In genomic region chr11:93500759-93501158, GRCh38 we compare ENCODE assay signal across 29 cellular contexts.
"Had no signal": no experiment of that assay in that cellular context is flagged by ENCODE, and none has a peak within 500 bp of the region (broad histone marks: within the 10 kb centered on the region; RNA-seq: fewer than 3 reads in every experiment).

No MANE protein-coding gene starts in this region.

- DNase-seq: activated B cell treated with CpG ODN at 0.5 μM for 24 hours; activated CD4-positive, alpha-beta T cell treated with anti-CD3 and anti-CD28 coated beads for 36 hours; activated CD8-positive, alpha-beta memory T cell treated with anti-CD3 and anti-CD28 coated beads, Interleukin-2, amount 10 ng/mL, durations not matched to agents 7 days and 5 days; activated CD8-positive, alpha-beta T cell treated with anti-CD3 and anti-CD28 coated beads, Interleukin-2, amount 10 ng/mL, durations not matched to agents 7 days and 5 days; activated effector memory CD4-positive, alpha-beta T cell treated with Interleukin-2 at 50 U/mL for 16 hours; activated naive CD4-positive, alpha-beta T cell treated with Interleukin-2 at 50 U/mL for 16 hours; activated T-cell treated with anti-CD3 and anti-CD28 coated beads, Interleukin-2, amount 50 U/mL, for 48 hours; anterior cingulate cortex; cortex of kidney; effector memory CD8-positive, alpha-beta T cell; head of caudate nucleus; hippocampal formation; left cardiac atrium; midbrain; naive thymus-derived CD4-positive, alpha-beta T cell; occipital lobe; psoas muscle; stimulated activated CD4-positive, alpha-beta T cell treated with anti-CD3 and anti-CD28 coated beads, Interleukin-1b, Interleukin-23, amount 100 ng/mL, for 48 hours; stimulated activated CD4-positive, alpha-beta T cell treated with anti-CD3 and anti-CD28 coated beads, Interleukin-4, amount 100 ng/mL, for 4 hours; stimulated activated naive B cell treated with anti-CD40 and anti-IgM and Interleukin-4, amounts not matched to agents 10 μg/mL and 1 μg/mL and 100 μg/mL, for 72 hours; stomach; T-helper 2 cell; thyroid gland; upper lobe of left lung had no signal

- H3K27me3 Mint-ChIP-seq: activated B cell treated with CpG ODN at 0.5 μM for 24 hours; activated CD4-positive, alpha-beta T cell treated with anti-CD3 and anti-CD28 coated beads for 36 hours; activated CD8-positive, alpha-beta memory T cell treated with anti-CD3 and anti-CD28 coated beads, Interleukin-2, amount 10 ng/mL, durations not matched to agents 7 days and 5 days; activated naive CD8-positive, alpha-beta T cell; effector memory CD8-positive, alpha-beta T cell; naive thymus-derived CD4-positive, alpha-beta T cell; stimulated activated naive B cell treated with anti-CD40 and anti-IgM and Interleukin-4, amounts not matched to agents 10 μg/mL and 1 μg/mL and 100 μg/mL, for 72 hours had no signal

- H2AFZ ChIP-seq: parathyroid adenoma had no signal

- H3K4me1 Mint-ChIP-seq: activated B cell treated with CpG ODN at 0.5 μM for 24 hours; stimulated activated naive B cell treated with anti-CD40 and anti-IgM and Interleukin-4, amounts not matched to agents 10 μg/mL and 1 μg/mL and 100 μg/mL, for 72 hours had no signal

- H3K36me3 ChIP-seq: thyroid gland had no signal

- H3K4me1 ChIP-seq: parathyroid adenoma, psoas muscle, right atrium auricular region, upper lobe of left lung had no signal

- H3K27ac Mint-ChIP-seq: activated B cell treated with CpG ODN at 0.5 μM for 24 hours; activated CD4-positive, alpha-beta T cell treated with anti-CD3 and anti-CD28 coated beads for 36 hours; activated CD8-positive, alpha-beta memory T cell treated with anti-CD3 and anti-CD28 coated beads, Interleukin-2, amount 10 ng/mL, durations not matched to agents 7 days and 5 days; activated CD8-positive, alpha-beta T cell treated with anti-CD3 and anti-CD28 coated beads, Interleukin-2, amount 10 ng/mL, durations not matched to agents 7 days and 5 days; activated naive CD8-positive, alpha-beta T cell; effector memory CD8-positive, alpha-beta T cell; naive thymus-derived CD4-positive, alpha-beta T cell; stimulated activated naive B cell treated with anti-CD40 and anti-IgM and Interleukin-4, amounts not matched to agents 10 μg/mL and 1 μg/mL and 100 μg/mL, for 72 hours had no signal

- H3K36me3 Mint-ChIP-seq: activated naive CD8-positive, alpha-beta T cell; stimulated activated naive B cell treated with anti-CD40 and anti-IgM and Interleukin-4, amounts not matched to agents 10 μg/mL and 1 μg/mL and 100 μg/mL, for 72 hours had no signal

- H3K27me3 ChIP-seq: right atrium auricular region, stomach, thyroid gland, upper lobe of left lung had no signal

- H3K4me2 ChIP-seq: smooth muscle cell had no signal

- H3K27ac ChIP-seq: parathyroid adenoma, psoas muscle, right atrium auricular region, stomach, upper lobe of left lung had no signal

- H3K9me3 ChIP-seq: psoas muscle, right atrium auricular region, stomach, thyroid gland, upper lobe of left lung had no signal

- H3K4me3 Mint-ChIP-seq: activated B cell treated with CpG ODN at 0.5 μM for 24 hours; activated CD4-positive, alpha-beta T cell treated with anti-CD3 and anti-CD28 coated beads for 36 hours; activated CD8-positive, alpha-beta memory T cell treated with anti-CD3 and anti-CD28 coated beads, Interleukin-2, amount 10 ng/mL, durations not matched to agents 7 days and 5 days; activated CD8-positive, alpha-beta T cell treated with anti-CD3 and anti-CD28 coated beads, Interleukin-2, amount 10 ng/mL, durations not matched to agents 7 days and 5 days; activated naive CD8-positive, alpha-beta T cell; effector memory CD8-positive, alpha-beta T cell; naive thymus-derived CD4-positive, alpha-beta T cell; neural crest cell; stimulated activated naive B cell treated with anti-CD40 and anti-IgM and Interleukin-4, amounts not matched to agents 10 μg/mL and 1 μg/mL and 100 μg/mL, for 72 hours had no signal

- H3K9me3 Mint-ChIP-seq: activated B cell treated with CpG ODN at 0.5 μM for 24 hours; effector memory CD8-positive, alpha-beta T cell; neural crest cell had no signal

- H3K4me3 ChIP-seq: psoas muscle, right atrium auricular region, smooth muscle cell, stomach, thyroid gland, upper lobe of left lung had no signal

- H3K9ac ChIP-seq: parathyroid adenoma had no signal
